1 cellular context compared by ENCODE assay signal in the genomic region with DNA sequence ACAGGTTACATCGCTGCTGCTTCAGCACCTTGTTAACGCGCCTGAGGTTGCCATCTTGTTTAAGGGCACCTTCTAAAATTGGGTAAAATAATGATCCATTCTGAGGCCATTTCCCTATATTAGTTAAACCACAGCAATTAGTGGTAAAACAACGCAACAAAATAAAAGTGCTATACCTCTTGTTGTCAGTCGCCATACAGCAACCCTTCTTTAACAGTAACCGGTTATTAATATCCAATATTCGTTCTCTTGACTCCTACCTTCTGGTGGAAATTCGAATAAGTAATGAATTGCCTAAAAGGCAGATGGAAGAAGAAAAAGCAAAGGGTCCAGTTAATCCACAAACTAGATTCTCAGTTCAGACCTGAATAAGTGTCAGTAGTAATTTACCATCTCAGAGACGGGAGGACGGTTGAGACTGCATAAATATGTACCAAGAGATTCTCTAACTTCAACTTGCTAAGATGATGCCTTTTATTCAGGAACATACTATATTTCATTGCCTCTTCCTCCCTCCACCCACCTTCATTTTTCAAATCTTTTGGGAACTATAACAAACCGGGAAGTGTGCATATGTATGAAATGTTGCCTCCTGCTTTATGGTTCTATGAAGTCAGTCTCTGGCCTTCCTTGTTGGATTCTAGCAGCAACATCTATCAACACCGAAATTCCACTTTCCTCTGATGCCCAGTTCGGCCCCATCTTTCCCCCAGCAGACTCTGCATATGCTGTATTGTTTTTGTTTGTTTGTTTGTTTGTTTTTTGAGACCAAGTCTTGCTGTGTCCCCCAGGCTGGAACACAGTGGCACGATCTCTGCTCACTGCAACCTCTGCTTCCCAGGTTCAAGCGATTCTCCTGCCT.
TF ChIP-seq lines count a peak whose summit lies in the region.

No MANE protein-coding gene starts in this region.

TF ChIP-seq in endothelial cell of umbilical vein, 7 proteins besides CTCF, POLR2A, EP300 and RAD21:
- TF ChIP-seq, protein P1, sequence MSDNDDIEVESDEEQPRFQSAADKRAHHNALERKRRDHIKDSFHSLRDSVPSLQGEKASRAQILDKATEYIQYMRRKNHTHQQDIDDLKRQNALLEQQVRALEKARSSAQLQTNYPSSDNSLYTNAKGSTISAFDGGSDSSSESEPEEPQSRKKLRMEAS (IDR thresholded peaks at IDR 0.05; ENCODE audit: insufficient read depth, insufficient read length): no peak
- TF ChIP-seq POLR2AphosphoS5 (IDR thresholded peaks at IDR 0.05; ENCODE audit: insufficient read depth, low read depth, low read length) (no peak), FOS (IDR thresholded peaks at IDR 0.05; ENCODE audit: borderline replicate concordance, insufficient read depth, low read length) (no peak), EZH2 (IDR thresholded peaks at IDR 0.05; ENCODE audit: borderline replicate concordance, low read depth, low read length, severe bottlenecking) (no peak), JUN (IDR thresholded peaks at IDR 0.05; ENCODE audit: borderline replicate concordance, insufficient read depth, insufficient read length, low read depth) (no peak), GATA2 (IDR thresholded peaks at IDR 0.05; ENCODE audit: insufficient read depth, insufficient read length, low read depth, low read length) (no peak), MYC (IDR thresholded peaks at IDR 0.05; ENCODE audit: low read depth, low read length) (no peak)
